In the genomic region with DNA sequence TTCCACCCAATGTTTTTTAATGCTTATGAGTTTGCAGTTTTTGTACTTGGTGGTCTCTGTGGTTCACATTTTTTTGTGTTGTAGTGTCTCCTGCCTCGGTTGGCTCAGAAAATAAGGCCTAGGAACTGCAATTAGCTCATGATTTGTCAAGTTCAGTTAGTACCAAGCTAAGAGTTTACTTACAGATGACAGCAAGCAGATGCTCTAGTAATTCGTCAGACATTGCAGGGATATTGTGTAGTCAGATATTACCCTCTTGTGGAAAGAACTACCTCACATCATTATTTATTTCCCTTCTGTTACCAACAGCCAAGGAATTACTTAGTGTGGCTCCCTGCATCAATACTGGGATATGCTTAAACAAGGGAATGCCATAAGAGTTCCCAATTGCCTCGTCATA, we compare ENCODE assay signal across 15 cellular contexts. TPM values are rescaled to one million over a fixed set of nuclear protein-coding genes. Genes with fewer than 3 reads are reported as not detected.
DNase-seq lines count a peak whose midpoint lies in the region; ATAC-seq and TF ChIP-seq lines count a peak whose summit lies in the region.
"Had no signal": no experiment of that assay in that cellular context is flagged by ENCODE, and none has a peak within 500 bp of the region (broad histone marks: within the 10 kb centered on the region; RNA-seq: fewer than 3 reads in every experiment).

No MANE protein-coding gene starts in this region.

- ATAC-seq in heart left ventricle (peak in 3 of 4 donors; percentile 36 to 55 (median 54)), right cardiac atrium (no peak), T-helper 17 cell (no peak), left ventricle myocardium superior (peak; percentile 18), GM18858 (IDR thresholded peaks at IDR 0.05; ENCODE audit: unreplicated experiment) (no peak)

- H3K36me3 ChIP-seq in heart left ventricle (peaks cover 0 to 48% (median 18%) of the 10 kb centered on the region in 9 donors), transverse colon (peaks cover 0 to 7% (median 0%) of the 10 kb centered on the region in 4 donors)

- H3K9me3 ChIP-seq in heart left ventricle (no peaks in the 10 kb centered on the region), right cardiac atrium (ENCODE audit: control insufficient read depth, low read length) (no peaks in the 10 kb centered on the region), T-helper 17 cell (ENCODE audit: control insufficient read depth, low read length, poor library complexity, severe bottlenecking) (no peaks in the 10 kb centered on the region), transverse colon (no peaks in the 10 kb centered on the region)
- H3K9me3 ChIP-seq: esophagus squamous epithelium, testis had no signal

- intact Hi-C loops in heart left ventricle (cut with DNase I) (loop anchor here in 2 of 10 donors (10.0 kb wide), 2 partner anchors 122 to 308 kb away; no protein-coding TSS in a partner anchor), right cardiac atrium (cut with DNase I) (no loop called here), left ventricle myocardium superior (cut with micrococcal nuclease) (no loop called here), transverse colon (cut with DNase I; ENCODE audit: low total_unique reads) (no loop called here)

- TF ChIP-seq CTCF in heart left ventricle (IDR thresholded peaks at IDR 0.05) (peak in 1 of 12 donors; percentile 11), transverse colon (IDR thresholded peaks at IDR 0.05) (no peak)

- DNase-seq in heart left ventricle = no peak
- DNase-seq in right cardiac atrium = no peak
- no peak for DNase-seq in T-helper 17 cell
- no peak for DNase-seq in left ventricle myocardium superior
- no peak for DNase-seq in transverse colon
- DNase-seq in COLO668 (lab: John Stamatoyannopoulos, UW; ENCODE audit: unreplicated experiment) = no peak
- no peak for DNase-seq in stimulated activated naive CD4-positive, alpha-beta T cell (lab: John Stamatoyannopoulos, UW)
- DNase-seq: activated T-cell treated with anti-CD3 and anti-CD28 coated beads, Interleukin-2, amount 50 U/mL, for 1 hour; C1 segment of cervical spinal cord; central memory CD4-positive, alpha-beta T cell; esophagus squamous epithelium; H9; PC-9; testis had no signal

- no peak for TF ChIP-seq EP300 in transverse colon (IDR thresholded peaks at IDR 0.05; ENCODE audit: low read depth)

- no peaks in the 10 kb centered on the region for H3K27me3 Mint-ChIP-seq in T-helper 17 cell

- no peak overlapping the region for H3K4me3 Mint-ChIP-seq in T-helper 17 cell
- H3K4me3 Mint-ChIP-seq: H9 had no signal

- H3K27me3 ChIP-seq in heart left ventricle (no peaks in the 10 kb centered on the region), right cardiac atrium (ENCODE audit: control insufficient read depth, insufficient read depth) (no peaks in the 10 kb centered on the region), transverse colon (no peaks in the 10 kb centered on the region)
- H3K27me3 ChIP-seq: esophagus squamous epithelium, testis had no signal

- 36 to 46% (median 41%) methylated on average over 3 of the region's 3 CpGs for WGBS in heart left ventricle, 4 donors
- 39% methylated on average over 3 of the region's 3 CpGs for WGBS in right cardiac atrium
- 54 to 64% methylated on average over 3 of the region's 3 CpGs for WGBS in transverse colon (ENCODE audit: low coverage in 1 of 2), 2 donors

- in situ Hi-C loops in transverse colon (cut with MboI; ENCODE audit: low pct_ligation_motif_present in 1 of 4, low pct_unique_long_range_greater_than_20kb in 1 of 4, low sequenced_read_pairs in 3 of 4) = loop anchor here in 2 of 4 donors (25.0 kb wide), 1 partner anchor 274 kb away; no protein-coding TSS in a partner anchor

- H3K27ac Mint-ChIP-seq in T-helper 17 cell = peak overlapping the region; percentile 61
- H3K27ac Mint-ChIP-seq: H9 had no signal

- H3K27ac ChIP-seq in heart left ventricle = peak overlapping the region in 8 of 12 donors; percentile 0 to 76 (median 38)
- H3K27ac ChIP-seq in right cardiac atrium (ENCODE audit: low read length) = no peak overlapping the region
- peak overlapping the region; percentile 2 to 56 (median 35) for H3K27ac ChIP-seq in transverse colon
- H3K27ac ChIP-seq: esophagus squamous epithelium, PC-9, testis had no signal

- H3K4me1 ChIP-seq in heart left ventricle (peaks cover 7 to 99% (median 88%) of the 10 kb centered on the region in 12 donors), right cardiac atrium (ENCODE audit: control insufficient read depth, insufficient read depth, low read length) (peaks cover 12% of the 10 kb centered on the region), transverse colon (peaks cover 6 to 70% (median 15%) of the 10 kb centered on the region in 4 donors)

- H3K4me3 ChIP-seq in heart left ventricle (no peak overlapping the region), right cardiac atrium (ENCODE audit: low read length) (no peak overlapping the region), transverse colon (no peak overlapping the region)
- H3K4me3 ChIP-seq: esophagus squamous epithelium, PC-9, testis had no signal

- peaks cover 11% of the 10 kb centered on the region for H3K36me3 Mint-ChIP-seq in T-helper 17 cell (ENCODE audit: low read depth)

- peaks cover 46% of the 10 kb centered on the region for H3K4me1 Mint-ChIP-seq in T-helper 17 cell

- TF ChIP-seq POLR2A in heart left ventricle (IDR thresholded peaks at IDR 0.05) (no peak), transverse colon (IDR thresholded peaks at IDR 0.05) (no peak)

RNA-seq across cellular contexts. Expression of gene DYRK2, which starts 14.6 kb away (rescaled TPM):
- 10 to 100 TPM; 30.5 to 62.9 (median 37.9) TPM for total RNA-seq in heart left ventricle
- 10 to 100 TPM in 1 of 2 donors, 1 to 10 TPM in 1; 7.8 to 24.4 TPM for polyA plus RNA-seq in heart left ventricle
- 10 to 100 TPM; 57.1 to 93.7 (median 75.7) TPM for total RNA-seq in right cardiac atrium
- 15.1 TPM for polyA plus RNA-seq in right cardiac atrium
- total RNA-seq in T-helper 17 cell = 10 to 100 TPM; 85.6 to 88.9 TPM
- 41.5 TPM for total RNA-seq in left ventricle myocardium superior
- 100 to 1,000 TPM in 2 of 4 donors, 10 to 100 TPM in 2; 26.9 to 147 (median 96.6) TPM for total RNA-seq in transverse colon

Comparison
In these comparisons a context has a peak if more than half of its experiments do, and no peak if none do; other contexts are left out.
1. ATAC-seq: peak in heart left ventricle (3 of 4) and left ventricle myocardium superior (single experiment); none in right cardiac atrium (0 of 2), T-helper 17 cell (single experiment) and GM18858 (single experiment).